10 cellular contexts compared by ENCODE assay signal in the genomic region with DNA sequence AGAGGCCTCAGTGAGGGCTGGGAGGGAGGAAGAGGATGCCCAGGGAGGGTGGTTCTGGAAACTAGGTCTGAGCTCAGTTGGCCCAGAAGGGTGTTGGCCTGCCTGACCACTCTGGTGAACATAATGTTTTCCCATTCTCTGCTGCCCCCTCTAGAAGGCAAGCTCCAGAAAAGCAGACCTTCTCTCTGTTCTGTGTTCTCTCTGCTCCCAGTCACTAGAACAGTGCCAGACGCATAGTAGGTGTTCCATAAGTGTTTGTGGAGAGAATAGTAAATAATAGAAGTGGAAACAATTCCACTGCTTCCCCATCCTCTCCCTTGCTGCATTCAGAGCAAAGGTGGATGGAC. TPM values are rescaled to one million over a fixed set of nuclear protein-coding genes. Genes with fewer than 3 reads are reported as not detected.
A peak's percentile ranks its signal among the peaks of the same experiment; 100 is the strongest.
DNase-seq lines count a peak whose midpoint lies in the region; ATAC-seq, FAIRE-seq and TF ChIP-seq lines count a peak whose summit lies in the region.
"Had no signal": no experiment of that assay in that cellular context is flagged by ENCODE, and none has a peak within 500 bp of the region (broad histone marks: within the 10 kb centered on the region; RNA-seq: fewer than 3 reads in every experiment).

No MANE protein-coding gene starts in this region.

- H3K79me2 ChIP-seq in H1 (ENCODE audit: control insufficient read depth in 1 of 2, insufficient read depth in 2 of 2, low read length in 2 of 2), result no peaks in the 10 kb centered on the region

- no peak overlapping the region for H3K27ac ChIP-seq in CD4-positive, alpha-beta memory T cell (ENCODE audit: low read depth, low read length)
- no peak overlapping the region; the same call in 1 of the 2 replicates for H3K27ac ChIP-seq in IMR-90 (ENCODE audit: insufficient read depth, low read length)
- H3K27ac ChIP-seq in H1 (ENCODE audit: low read depth, low read length), result no peak overlapping the region
- peak overlapping the region; percentile 36 for H3K27ac ChIP-seq in psoas muscle

- H3K36me3 ChIP-seq in CD4-positive, alpha-beta memory T cell (ENCODE audit: insufficient read depth, low read length), result no peaks in the 10 kb centered on the region
- no peaks in the 10 kb centered on the region for H3K36me3 ChIP-seq in IMR-90 (ENCODE audit: control insufficient read depth, insufficient read depth, low read length)
- H3K36me3 ChIP-seq in H1 (ENCODE audit: control insufficient read depth in 2 of 4, insufficient read depth in 4 of 4, low read length in 3 of 4), result no peaks in the 10 kb centered on the region
- no peaks in the 10 kb centered on the region for H3K36me3 ChIP-seq in psoas muscle (ENCODE audit: insufficient read depth in 1 of 2, low read depth in 1 of 2)

- intact Hi-C loops in CD4-positive, alpha-beta memory T cell (cut with micrococcal nuclease), result no loop called here
- intact Hi-C loops in IMR-90 (cut with micrococcal nuclease), result loop anchor here (2.0 kb wide), 1 partner anchor 182 kb away; no protein-coding TSS in a partner anchor
- intact Hi-C loops in psoas muscle (cut with DNase I), result loop anchor here (5.0 kb wide), 3 partner anchors 56 to 184 kb away; a partner anchor contains a TSS

- H3K23ac ChIP-seq in IMR-90 (ENCODE audit: low read depth, low read length) (peak overlapping the region; percentile 55; the same call in 1 of the 2 replicates), H1 (ENCODE audit: insufficient read length) (no peak overlapping the region)

- H3K56ac ChIP-seq in IMR-90 (ENCODE audit: extremely low read depth, insufficient read depth, low read length) (peak overlapping the region; percentile 45), H1 (replicated peaks; ENCODE audit: insufficient read length, low read depth, low read length) (no peak overlapping the region)

- TF ChIP-seq POLR2A in IMR-90 (IDR thresholded peaks at IDR 0.05; ENCODE audit: low read depth, low read length) (no peak), H1 (IDR thresholded peaks at IDR 0.05; ENCODE audit: control extremely low read depth in 1 of 2, low read depth in 2 of 2, low read length in 2 of 2) (no peak)

- DNase-seq in CD4-positive, alpha-beta memory T cell, result no peak
- DNase-seq in IMR-90 (no peak), H1 (ENCODE audit: low read depth in 1 of 2, low spot score in 2 of 2) (no peak), psoas muscle (no peak), NCI-H2029 (lab: John Stamatoyannopoulos, UW) (no peak)
- DNase-seq: activated CD8-positive, alpha-beta memory T cell treated with anti-CD3 and anti-CD28 coated beads, Interleukin-2, amount 50 U/mL, for 4 hours; cortex of kidney; NCI-H446 treated with DMSO at 0.1 percent for 48 hours had no signal

- H3K79me1 ChIP-seq in IMR-90 (ENCODE audit: low read depth in 1 of 2, low read length in 2 of 2) (no peaks in the 10 kb centered on the region), H1 (ENCODE audit: low read depth, low read length) (no peaks in the 10 kb centered on the region)

- H3K4me3 ChIP-seq in CD4-positive, alpha-beta memory T cell (ENCODE audit: low read length in 2 of 2), result no peak overlapping the region
- H3K4me3 ChIP-seq in IMR-90 (ENCODE audit: insufficient read depth, low read depth, low read length), result no peak overlapping the region
- no peak overlapping the region for H3K4me3 ChIP-seq in H1 (ENCODE audit: extremely low read depth in 1 of 4, insufficient read depth in 2 of 4, low read depth in 3 of 4, low read length in 4 of 4)
- H3K4me3 ChIP-seq in psoas muscle, result no peak overlapping the region

- H3K9me3 Mint-ChIP-seq in CD4-positive, alpha-beta memory T cell, result no peaks in the 10 kb centered on the region

- no peak for TF ChIP-seq EP300 in H1 (IDR thresholded peaks at IDR 0.05; ENCODE audit: borderline replicate concordance in 1 of 2, low read depth in 2 of 2, low read length in 2 of 2)

- H4K8ac ChIP-seq in IMR-90 (ENCODE audit: low read depth in 2 of 2, low read length in 2 of 2) (peak overlapping the region; percentile 75 to 91; a peak in 3 of 4 replicates), H1 (ENCODE audit: extremely low read depth, insufficient read depth, low read length) (no peak overlapping the region)

- H3K27ac Mint-ChIP-seq in CD4-positive, alpha-beta memory T cell, result peak overlapping the region in 4 of 7 donors; percentile 18 to 72 (median 37)

- peaks cover 17% of the 10 kb centered on the region for H3K4me1 ChIP-seq in CD4-positive, alpha-beta memory T cell (ENCODE audit: insufficient read depth, low read length)
- peaks cover 14% of the 10 kb centered on the region for H3K4me1 ChIP-seq in IMR-90 (ENCODE audit: control insufficient read depth, insufficient read depth, low read length)
- H3K4me1 ChIP-seq in H1 (replicated peaks in 1 of 4; ENCODE audit: control insufficient read depth in 3 of 4, insufficient read depth in 4 of 4, low read length in 3 of 4), result peaks cover 6 to 21% (median 13%) of the 10 kb centered on the region in 4 experiments; a peak in 5 of 7 replicates
- no peaks in the 10 kb centered on the region for H3K4me1 ChIP-seq in psoas muscle

- no TSS peak for BruUV-seq in IMR-90 (replicated peaks; lab: Mats Ljungman, UMichigan)

- H3K9me1 ChIP-seq in IMR-90 (ENCODE audit: insufficient read depth, low read length), result peaks cover 15% of the 10 kb centered on the region

- peak overlapping the region; percentile 93; the same call in 1 of the 2 replicates for H2BK12ac ChIP-seq in H1 (ENCODE audit: low read depth, low read length)

- H3K4me2 ChIP-seq in IMR-90 (ENCODE audit: low read depth, low read length) (no peak overlapping the region), H1 (ENCODE audit: insufficient read depth in 1 of 2, low read depth in 2 of 2, low read length in 2 of 2) (no peak overlapping the region)

- H3K36me3 Mint-ChIP-seq in CD4-positive, alpha-beta memory T cell, result no peaks in the 10 kb centered on the region

- peaks cover 11 to 28% (median 15%) of the 10 kb centered on the region in 4 donors for H3K4me1 Mint-ChIP-seq in CD4-positive, alpha-beta memory T cell

- H3K27me3 ChIP-seq in CD4-positive, alpha-beta memory T cell (ENCODE audit: insufficient read depth, low read length), result no peaks in the 10 kb centered on the region
- H3K27me3 ChIP-seq in IMR-90 (ENCODE audit: control insufficient read depth, insufficient read depth, low read length), result no peaks in the 10 kb centered on the region
- no peaks in the 10 kb centered on the region for H3K27me3 ChIP-seq in H1 (replicated peaks in 1 of 4; ENCODE audit: control insufficient read depth in 3 of 4, extremely low read depth in 1 of 4, insufficient read depth in 3 of 4, low read length in 3 of 4)
- peaks cover 0 to 2% (median 0%) of the 10 kb centered on the region in 3 donors for H3K27me3 ChIP-seq in psoas muscle (ENCODE audit: insufficient read depth in 3 of 3, low read length in 2 of 3)

- FAIRE-seq in H1 (lab: Jason Lieb, UNC), result no peak

- ATAC-seq in IMR-90 (ENCODE audit: low read depth) (no peak), psoas muscle (no peak), GM19328 (IDR thresholded peaks at IDR 0.05; ENCODE audit: unreplicated experiment) (no peak), HG03565 (IDR thresholded peaks at IDR 0.05; ENCODE audit: unreplicated experiment) (no peak)

- peak overlapping the region in 3 of 8 donors; percentile 19 to 35 (median 33) for H3K4me3 Mint-ChIP-seq in CD4-positive, alpha-beta memory T cell

- no peaks in the 10 kb centered on the region for H3K9me3 ChIP-seq in CD4-positive, alpha-beta memory T cell (ENCODE audit: control insufficient read depth in 1 of 2, low read length in 2 of 2)
- H3K9me3 ChIP-seq in IMR-90 (ENCODE audit: control insufficient read depth, insufficient read depth, low read length), result no peaks in the 10 kb centered on the region
- H3K9me3 ChIP-seq in H1 (ENCODE audit: insufficient read depth in 2 of 2, low read depth in 1 of 2, low read length in 1 of 2), result no peaks in the 10 kb centered on the region
- no peaks in the 10 kb centered on the region for H3K9me3 ChIP-seq in psoas muscle

- H3K4ac ChIP-seq in IMR-90 (ENCODE audit: low read depth, low read length) (peak overlapping the region; percentile 79), H1 (replicated peaks; ENCODE audit: insufficient read length, low read depth, low read length) (no peak overlapping the region)

- H3K18ac ChIP-seq in IMR-90 (ENCODE audit: low read depth, low read length) (peak overlapping the region; percentile 47; the same call in 1 of the 2 replicates), H1 (ENCODE audit: extremely low read depth, low read length) (peak overlapping the region; percentile 36; the same call in 1 of the 2 replicates)

- WGBS in IMR-90 (ENCODE audit: extremely low coverage in 2 of 2, insufficient read length in 1 of 2), 2 experiments, result no CpG with 5 or more reads among the region's 1 CpG
- WGBS in H1 (ENCODE audit: extremely low coverage in 1 of 2, insufficient coverage in 1 of 2, insufficient read length in 1 of 2, insufficient replicate concordance in 2 of 2, low coverage in 1 of 2, low lambda C conversion rate in 2 of 2, missing lambda C conversion rate in 1 of 2), 2 experiments, result 68% methylated on average over 1 of the region's 1 CpG; no CpG with 5 or more reads in 1 of the 2 experiments
- 61 to 75% (median 72%) methylated on average over 1 of the region's 1 CpG for WGBS in psoas muscle, 3 donors

- H3K9ac ChIP-seq in IMR-90 (ENCODE audit: low read depth, low read length), result peak overlapping the region; percentile 19; the same call in 1 of the 2 replicates
- peak overlapping the region in 1 of 4 experiments; percentile 14; a peak in 1 of 7 replicates for H3K9ac ChIP-seq in H1 (replicated peaks in 1 of 4; ENCODE audit: extremely low read depth in 1 of 4, low read depth in 3 of 4, low read length in 3 of 4)

- H2AFZ ChIP-seq in IMR-90 (replicated peaks; ENCODE audit: low read length, poor library complexity) (peak overlapping the region; percentile 73), H1 (ENCODE audit: low read length) (no peak overlapping the region)

- H4K5ac ChIP-seq in IMR-90 (ENCODE audit: low read depth, low read length) (peak overlapping the region; percentile 24; the same call in 1 of the 2 replicates), H1 (ENCODE audit: insufficient read length, low read depth, low read length) (no peak overlapping the region)

- in situ Hi-C loops in IMR-90 (cut with MboI; ENCODE audit: low sequenced_read_pairs), result loop anchor here (5.0 kb wide), 2 partner anchors 94 to 174 kb away; no protein-coding TSS in a partner anchor

- no peak for TF ChIP-seq CTCF in IMR-90 (conservative IDR thresholded peaks at IDR 0.05; ENCODE audit: low read depth, low read length)
- TF ChIP-seq CTCF in H1 (IDR thresholded peaks at IDR 0.05; ENCODE audit: control extremely low read depth in 1 of 3, insufficient read depth in 1 of 3, low read depth in 1 of 3, low read length in 3 of 3), result no peak
- no peak for TF ChIP-seq CTCF in psoas muscle (IDR thresholded peaks at IDR 0.05)

- CTCF ChIA-PET in CD4-positive, alpha-beta memory T cell (lab: Charles Lee; ENCODE audit: partially characterized antibody), result interaction anchor here (0.7 to 7.4 kb wide), 9 partner anchors 13 to 187 kb away, joined by 3 to 51 read pairs (median 6); no protein-coding TSS in a partner anchor
- CTCF ChIA-PET in IMR-90 (lab: Yijun Ruan, JAX), result interaction anchor here (8.7 kb wide), 1 partner anchor 95 kb away, joined by 82 read pairs; no protein-coding TSS in a partner anchor
- CTCF ChIA-PET in H1 (lab: Charles Lee; ENCODE audit: partially characterized antibody), result interaction anchor here (0.6 to 12.3 kb wide), 20 partner anchors 13 to 328 kb away, joined by 3 to 220 read pairs (median 6); a partner anchor contains a TSS

- H2BK15ac ChIP-seq in IMR-90 (ENCODE audit: low read depth, low read length), result peak overlapping the region; percentile 92; the same call in 2 of the 3 replicates
- H2BK15ac ChIP-seq in H1 (ENCODE audit: low read length), result peak overlapping the region; percentile 53; the same call in 1 of the 2 replicates

- H2BK120ac ChIP-seq in IMR-90 (ENCODE audit: low read depth, low read length) (peak overlapping the region; percentile 95), H1 (replicated peaks; ENCODE audit: low read depth, low read length) (no peak overlapping the region)

- dilution Hi-C loops in IMR-90 (cut with HindIII; ENCODE audit: low sequenced_read_pairs, unreplicated experiment), result no loop called here

- TF ChIP-seq RAD21 in IMR-90 (IDR thresholded peaks at IDR 0.05; ENCODE audit: low read length), result no peak
- 0 out of 4 replicates have a peak, but pooled peaks of 1 of the 2 experiments have one; percentile 4 for TF ChIP-seq RAD21 in H1 (IDR thresholded peaks at IDR 0.05 in 1 of 2, conservative IDR thresholded peaks at IDR 0.05 in 1 of 2; ENCODE audit: low read depth in 2 of 2, low read length in 2 of 2)

- H2AK5ac ChIP-seq in IMR-90 (ENCODE audit: low read depth, low read length) (peak overlapping the region; percentile 93), H1 (ENCODE audit: low read depth, low read length) (no peak overlapping the region; the same call in 1 of the 2 replicates)

- H3K27me3 Mint-ChIP-seq in CD4-positive, alpha-beta memory T cell, result peaks cover 0 to 2% of the 10 kb centered on the region in 2 donors

- peak overlapping the region; percentile 83 for H2BK5ac ChIP-seq in IMR-90 (ENCODE audit: low read depth, low read length, poor library complexity, severe bottlenecking)
- H2BK5ac ChIP-seq in H1 (ENCODE audit: low read depth, low read length), result peak overlapping the region; percentile 82; the same call in 1 of the 2 replicates

- H4K20me1 ChIP-seq in IMR-90 (ENCODE audit: insufficient read depth, low read length), result no peaks in the 10 kb centered on the region
- H4K20me1 ChIP-seq in H1 (replicated peaks in 1 of 2; ENCODE audit: control insufficient read depth in 1 of 2, insufficient read depth in 2 of 2, low read length in 2 of 2), result no peaks in the 10 kb centered on the region

- no peaks in the 10 kb centered on the region; the same call in 1 of the 2 replicates for H3K23me2 ChIP-seq in H1 (ENCODE audit: low read depth, low read length)

- H2AK9ac ChIP-seq in IMR-90 (replicated peaks; ENCODE audit: low read depth, low read length, poor library complexity), result peak overlapping the region; percentile 89

- POLR2A ChIA-PET in CD4-positive, alpha-beta memory T cell (lab: Charles Lee; ENCODE audit: partially characterized antibody), result interaction anchor here (0.9 kb wide), 1 partner anchor 95 kb away, joined by 3 read pairs; no protein-coding TSS in a partner anchor
- POLR2A ChIA-PET in IMR-90 (lab: Charles Lee; ENCODE audit: unreplicated experiment) (interaction anchor here (1.9 kb wide), 1 partner anchor 96 kb away, joined by 6 read pairs; no protein-coding TSS in a partner anchor), H1 (lab: Charles Lee; ENCODE audit: partially characterized antibody) (interaction anchor here (0.7 to 2.5 kb wide), 6 partner anchors 32 to 95 kb away, joined by 3 to 11 read pairs (median 4); a partner anchor contains a TSS)

- peak overlapping the region; percentile 98 for H2BK20ac ChIP-seq in IMR-90 (ENCODE audit: low read depth, low read length)
- peak overlapping the region; percentile 66; the same call in 1 of the 2 replicates for H2BK20ac ChIP-seq in H1 (ENCODE audit: low read length)

- H3K14ac ChIP-seq in IMR-90 (replicated peaks; ENCODE audit: low read depth, low read length) (peak overlapping the region; percentile 90), H1 (ENCODE audit: insufficient read length) (no peak overlapping the region)

- peak overlapping the region; percentile 88 for H4K91ac ChIP-seq in IMR-90 (ENCODE audit: insufficient read depth, low read depth, low read length)
- H4K91ac ChIP-seq in H1 (replicated peaks; ENCODE audit: insufficient read length, low read length), result no peak overlapping the region

RNA-seq across cellular contexts. Expression of a gene that starts 32.2 kb away (rescaled TPM):
- total RNA-seq in CD4-positive, alpha-beta memory T cell, result not detected
- polyA plus RNA-seq in CD4-positive, alpha-beta memory T cell, result not detected
- total RNA-seq in IMR-90 (2012; rRNA removed) (3.3 and 4.3 TPM in 2 replicates), psoas muscle (under 1 TPM; 0.21 to 0.44 (median 0.27) TPM)
- polyA plus RNA-seq in IMR-90 (2012; rRNA removed) (12.7 and 13.2 TPM in 2 replicates), H1 (2011; rRNA removed) (75.2 and 95.8 TPM in 2 replicates), psoas muscle (under 1 TPM; 0.25 to 0.34 (median 0.31) TPM)
- 9.5 TPM in 2 replicates for polyA plus RNA-seq in IMR-90 (2012; cell fraction: cytosol; rRNA removed)
- polyA plus RNA-seq in IMR-90 (2012; cell fraction: nucleus; rRNA removed; ENCODE audit: low replicate concordance), result 17.9 and 24.9 TPM in 2 replicates
- 137 and 143 TPM in 2 replicates for total RNA-seq in H1 (2021; fragmentation: NEBNext Ultra II Directional; extraction: Animal tissue kit (Norgen Biotek cat#: 25700))
- polyA plus RNA-seq in H1 (2011; cell fraction: cytosol; rRNA removed), result 68.9 TPM
- polyA plus RNA-seq in H1 (2011; cell fraction: nucleus; rRNA removed), result 115 TPM
- 94.3 to 115 TPM (median 103 TPM) in 4 replicates for polyA plus RNA-seq in H1 (2012, experiment 1 of 2)
- 146 TPM for polyA plus RNA-seq in H1 (2012, experiment 2 of 2)
- 118 TPM for polyA plus RNA-seq in H1 (2013, experiment 1 of 2)
- 117 TPM for polyA plus RNA-seq in H1 (2013, experiment 2 of 2)
- polyA minus RNA-seq in H1 (2011; rRNA and poly(A)+ RNA removed), result 41.1 and 46.8 TPM in 2 replicates
- 52.2 TPM for polyA minus RNA-seq in H1 (2011; cell fraction: cytosol; rRNA and poly(A)+ RNA removed)
- polyA minus RNA-seq in H1 (2011; cell fraction: nucleus; rRNA and poly(A)+ RNA removed), result 25.6 TPM

Comparison
In these comparisons a context has a peak if more than half of its experiments do, and no peak if none do; other contexts are left out.
1. RNA of a gene that starts 32.2 kb away (total RNA-seq): 137 to 143 TPM in H1; 3.3 to 4.3 TPM in IMR-90, 0.21 to 0.44 TPM in psoas muscle and not detected in CD4-positive, alpha-beta memory T cell; every median in the first group is over 10 times any median in the second.